9 cellular contexts compared by ENCODE assay signal in genomic region chr16:90081606-90081970, GRCh38. TPM values are rescaled to one million over a fixed set of nuclear protein-coding genes. Genes with fewer than 3 reads are reported as not detected.
DNase-seq lines count a peak whose midpoint lies in the region; ATAC-seq, FAIRE-seq and TF ChIP-seq lines count a peak whose summit lies in the region.
"Had no signal": no experiment of that assay in that cellular context is flagged by ENCODE, and none has a peak within 500 bp of the region (broad histone marks: within the 10 kb centered on the region; RNA-seq: fewer than 3 reads in every experiment).

No MANE protein-coding gene starts in this region.

- H3K27me3 ChIP-seq in left ventricle myocardium inferior (ENCODE audit: low read depth), result peaks cover 4% of the 10 kb centered on the region
- peaks cover 10% of the 10 kb centered on the region for H3K27me3 ChIP-seq in endodermal cell (ENCODE audit: control insufficient read depth, insufficient read depth, low read length, poor library complexity, severe bottlenecking)

- CTCF ChIA-PET in RWPE1 (lab: Yijun Ruan, JAX), result interaction anchor here (0.5 to 1.4 kb wide), 5 partner anchors 11 to 109 kb away, joined by 3 to 6 read pairs (median 4); no protein-coding TSS in a partner anchor

- H3K4me3 ChIP-seq in left ventricle myocardium inferior (no peak overlapping the region), endodermal cell (ENCODE audit: low read length) (no peak overlapping the region)

- DNase-seq in Right ventricle myocardium superior, result no peak
- no peak for DNase-seq in left ventricle myocardium inferior
- no peak for DNase-seq in RWPE1 (ENCODE audit: low spot score)
- no peak for DNase-seq in endodermal cell
- no peak for DNase-seq in NCI-H1092 (lab: John Stamatoyannopoulos, UW)
- no peak for DNase-seq in frontal cortex (ENCODE audit: low spot score in 2 of 2)
- DNase-seq in kidney tubule cell (ENCODE audit: low spot score), result no peak
- no peak for DNase-seq in MV-4-11 (lab: John Stamatoyannopoulos, UW)

- no peak for FAIRE-seq in frontal cortex (lab: Jason Lieb, UNC)

- POLR2A ChIA-PET in RWPE1 (lab: Yijun Ruan, JAX; ENCODE audit: low non-redundant PET), result no interaction called here

- H3K4me1 Mint-ChIP-seq in endodermal cell, result peaks cover 11% of the 10 kb centered on the region

- peak; percentile 3 for ATAC-seq in Right ventricle myocardium superior (ENCODE audit: poor library complexity)

- no peaks in the 10 kb centered on the region for H3K36me3 Mint-ChIP-seq in endodermal cell (ENCODE audit: low read depth)

- TF ChIP-seq CTCF in left ventricle myocardium inferior (IDR thresholded peaks at IDR 0.05; ENCODE audit: borderline replicate concordance), result no peak
- TF ChIP-seq CTCF in RWPE1 (conservative IDR thresholded peaks at IDR 0.05; ENCODE audit: low read depth), result no peak
- TF ChIP-seq CTCF in endodermal cell (conservative IDR thresholded peaks at IDR 0.05), result no peak

- intact Hi-C loops in Right ventricle myocardium superior (cut with DNase I), result no loop called here
- intact Hi-C loops in left ventricle myocardium inferior (cut with micrococcal nuclease), result no loop called here

- H3K9me3 ChIP-seq in left ventricle myocardium inferior (replicated peaks), result peaks cover 4% of the 10 kb centered on the region
- H3K9me3 ChIP-seq in endodermal cell (ENCODE audit: control insufficient read depth, low read length), result no peaks in the 10 kb centered on the region

- H3K9me3 Mint-ChIP-seq in endodermal cell, result peaks cover 12% of the 10 kb centered on the region

- H3K27ac ChIP-seq in left ventricle myocardium inferior (replicated peaks), result no peak overlapping the region
- peak overlapping the region; percentile 83 for H3K27ac ChIP-seq in RWPE1
- no peak overlapping the region for H3K27ac ChIP-seq in endodermal cell (ENCODE audit: low read depth, low read length)

- H3K27me3 Mint-ChIP-seq in endodermal cell (ENCODE audit: insufficient read depth), result peaks cover 85% of the 10 kb centered on the region

- H3K4me1 ChIP-seq in left ventricle myocardium inferior (peaks cover 11% of the 10 kb centered on the region), endodermal cell (ENCODE audit: control insufficient read depth, insufficient read depth, low read length) (no peaks in the 10 kb centered on the region)

- H3K4me3 Mint-ChIP-seq in endodermal cell, result peak overlapping the region; percentile 78

- H3K27ac Mint-ChIP-seq in endodermal cell, result no peak overlapping the region

- WGBS in endodermal cell (ENCODE audit: insufficient coverage in 1 of 2, insufficient read length in 1 of 2), 2 experiments, result 0 to 33% methylated on average over 1 to 7 of the region's 7 CpGs

- no peak overlapping the region for H3K9ac ChIP-seq in endodermal cell (ENCODE audit: extremely low read depth, low read length, poor library complexity, severe bottlenecking)

- H3K36me3 ChIP-seq in left ventricle myocardium inferior (no peaks in the 10 kb centered on the region), endodermal cell (ENCODE audit: control insufficient read depth, insufficient read depth, low read length) (no peaks in the 10 kb centered on the region)

RNA-seq across cellular contexts. Expression of gene PRDM7, which starts 4.5 kb away (rescaled TPM):
- total RNA-seq in Right ventricle myocardium superior (not detected), left ventricle myocardium inferior (not detected), endodermal cell (not detected), frontal cortex (not detected)
- not detected for polyA plus RNA-seq in endodermal cell (2013, experiment 1 of 2)
- not detected for polyA plus RNA-seq in endodermal cell (2013, experiment 2 of 2)
- total RNA-seq: temporal lobe had no signal
